ENCODE assay signal across 24 cellular contexts in the genomic region with DNA sequence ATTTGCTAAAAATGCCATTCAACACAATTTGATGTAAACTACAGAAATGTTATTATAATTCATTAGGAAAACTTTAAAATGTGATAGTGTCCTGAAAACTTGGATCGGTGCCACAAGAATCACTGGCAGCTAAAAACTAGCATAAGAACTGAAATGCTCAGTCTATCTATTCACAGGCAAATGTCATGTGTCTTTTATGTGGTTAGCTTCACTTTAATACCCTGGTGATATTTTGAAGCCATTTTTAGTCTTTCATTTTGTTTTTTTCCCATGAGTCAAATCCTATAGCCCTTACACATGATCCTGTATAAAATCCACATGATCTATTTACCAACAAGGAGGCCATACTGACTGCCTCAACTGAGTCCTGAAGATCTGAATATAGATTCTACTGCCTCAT.
"Had no signal": no experiment of that assay in that cellular context is flagged by ENCODE, and none has a peak within 500 bp of the region (broad histone marks: within the 10 kb centered on the region; RNA-seq: fewer than 3 reads in every experiment).

No MANE protein-coding gene starts in this region.

- H3K9me3 Mint-ChIP-seq: stimulated activated naive CD8-positive, alpha-beta T cell treated with anti-CD3 and anti-CD28 coated beads, Interleukin-15, amount 100 ng/mL, for 72 hours had no signal

- H3K4me3 ChIP-seq: esophagus squamous epithelium, lower lobe of right lung, right lobe of liver, suprapubic skin, transverse colon, upper lobe of right lung, uterus had no signal

- H3K27ac Mint-ChIP-seq: effector memory CD8-positive, alpha-beta T cell; natural killer cell; progenitor cell of endocrine pancreas; stimulated activated naive CD8-positive, alpha-beta T cell treated with anti-CD3 and anti-CD28 coated beads, Interleukin-15, amount 100 ng/mL, for 72 hours had no signal

- H3K36me3 ChIP-seq: esophagus squamous epithelium, lower lobe of right lung, right lobe of liver, suprapubic skin, transverse colon, upper lobe of right lung, uterus had no signal

- H3K27me3 Mint-ChIP-seq: effector memory CD8-positive, alpha-beta T cell; progenitor cell of endocrine pancreas had no signal

- H3K4me1 ChIP-seq: lower lobe of right lung, parathyroid adenoma, right lobe of liver, suprapubic skin, transverse colon, upper lobe of right lung, uterus had no signal

- FAIRE-seq: endometrium, frontal cortex, keratinocyte, small intestine had no signal

- H3K79me2 ChIP-seq: parathyroid adenoma had no signal

- H3K9me3 ChIP-seq: esophagus squamous epithelium, lower lobe of right lung, right lobe of liver, suprapubic skin, transverse colon, upper lobe of right lung, uterus had no signal

- H3K27me3 ChIP-seq: esophagus squamous epithelium, right lobe of liver, suprapubic skin, transverse colon, upper lobe of right lung, uterus had no signal

- H2AFZ ChIP-seq: parathyroid adenoma had no signal

- H3K9ac ChIP-seq: parathyroid adenoma had no signal

- H3K4me1 Mint-ChIP-seq: natural killer cell; stimulated activated naive CD8-positive, alpha-beta T cell treated with anti-CD3 and anti-CD28 coated beads, Interleukin-15, amount 100 ng/mL, for 72 hours had no signal

- H3K27ac ChIP-seq: lower lobe of right lung, parathyroid adenoma, right lobe of liver, suprapubic skin, transverse colon, uterus had no signal

- DNase-seq: cortex of kidney; effector memory CD8-positive, alpha-beta T cell; erythroblast; esophagus squamous epithelium; left ventricle myocardium superior; lower lobe of right lung; natural killer cell; right lobe of liver; small intestine; stimulated activated CD4-positive, alpha-beta T cell treated with anti-CD3 and anti-CD28 coated beads, Interleukin-12 subunit alpha, Interleukin-12 subunit beta, amount 100 ng/mL, for 4 hours; stimulated activated CD4-positive, alpha-beta T cell treated with anti-CD3 and anti-CD28 coated beads, Interleukin-1b, Interleukin-23, amount 100 ng/mL, for 48 hours; stimulated activated CD4-positive, alpha-beta T cell treated with anti-CD3 and anti-CD28 coated beads, Interleukin-4, amount 100 ng/mL, for 1 hour; stimulated activated CD8-positive, alpha-beta memory T cell treated with anti-CD3 and anti-CD28 coated beads, Interleukin-4, amount 100 ng/mL, for 48 hours; stimulated activated naive CD4-positive, alpha-beta T cell; stimulated activated naive CD8-positive, alpha-beta T cell treated with anti-CD3 and anti-CD28 coated beads, Interleukin-15, amount 100 ng/mL, for 72 hours; transverse colon; upper lobe of right lung; uterus had no signal

- ATAC-seq: effector memory CD8-positive, alpha-beta T cell; left ventricle myocardium superior; lower lobe of right lung; natural killer cell; right lobe of liver; stimulated activated naive CD8-positive, alpha-beta T cell treated with anti-CD3 and anti-CD28 coated beads, Interleukin-15, amount 100 ng/mL, for 72 hours; upper lobe of right lung had no signal

- H3K4me3 Mint-ChIP-seq: effector memory CD8-positive, alpha-beta T cell; natural killer cell; stimulated activated naive CD8-positive, alpha-beta T cell treated with anti-CD3 and anti-CD28 coated beads, Interleukin-15, amount 100 ng/mL, for 72 hours had no signal

- H3K36me3 Mint-ChIP-seq: natural killer cell had no signal
